In genomic region chr19:42266105-42266504, GRCh38 we compare ENCODE assay signal across 5 cellular contexts. TPM values are rescaled to one million over a fixed set of nuclear protein-coding genes. Genes with fewer than 3 reads are reported as not detected.
DNase-seq lines count a peak whose midpoint lies in the region; ATAC-seq, FAIRE-seq and TF ChIP-seq lines count a peak whose summit lies in the region.
"Not testable (repeated sequence)": the region's sequence is repeated elsewhere in the genome, so short reads cannot be mapped to it uniquely, and the experiment has no call there.

No MANE protein-coding gene starts in this region.

- peaks cover 15% of the 10 kb centered on the region for H3K27me3 Mint-ChIP-seq in H9 (ENCODE audit: low read depth)
- not testable (repeated sequence) for H3K27me3 Mint-ChIP-seq in nephron (ENCODE audit: low read depth)

- H3K18ac ChIP-seq in H9 (ENCODE audit: insufficient read length, low read depth, low read length) = not testable (repeated sequence)

- not testable (repeated sequence) for H3K23me2 ChIP-seq in H9 (ENCODE audit: insufficient read length, low read depth, low read length, poor library complexity, severe bottlenecking)

- TF ChIP-seq POLR2A in K562 (conservative IDR thresholded peaks at IDR 0.05) = not testable (repeated sequence)

- H3K4me2 ChIP-seq in H9 (ENCODE audit: insufficient read depth, insufficient read length, low read length); K562 (ENCODE audit: insufficient read depth, low read length): not testable (repeated sequence)

- H3K79me2 ChIP-seq in H9 (ENCODE audit: insufficient read depth, low read length) = not testable (repeated sequence)
- peaks cover 18% of the 10 kb centered on the region for H3K79me2 ChIP-seq in K562 (ENCODE audit: control insufficient read depth, insufficient read depth, low read length)

- DNase-seq in H9; RWPE1 (ENCODE audit: low spot score); K562 (ENCODE audit: extremely low read depth in 1 of 4, low spot score in 3 of 4): not testable (repeated sequence)
- DNase-seq in superior temporal gyrus (ENCODE audit: extremely low spot score) = peak; percentile 3

- CTCF ChIA-PET in RWPE1 (lab: Yijun Ruan, JAX) = interaction anchor here (0.7 kb wide), 1 partner anchor 165 kb away, joined by 4 read pairs; no protein-coding TSS in a partner anchor
- CTCF ChIA-PET in K562 (lab: Yijun Ruan, JAX; ENCODE audit: low intra/inter-chr PET ratio) = not testable (repeated sequence)

- not testable (repeated sequence) for TF ChIP-seq EP300 in K562 (IDR thresholded peaks at IDR 0.05; ENCODE audit: low read length)

- not testable (repeated sequence) for H3K36me3 ChIP-seq in K562 (ENCODE audit: control insufficient read depth, insufficient read depth, low read length)

- POLR2A ChIA-PET in RWPE1 (lab: Yijun Ruan, JAX; ENCODE audit: low non-redundant PET); K562 (lab: Yijun Ruan, JAX): not testable (repeated sequence)

- FAIRE-seq in K562 (lab: Jason Lieb, UNC) = not testable (repeated sequence)

- not testable (repeated sequence) for H3T11ph ChIP-seq in H9 (ENCODE audit: low read length)

- H3K14ac ChIP-seq in H9 (ENCODE audit: insufficient read depth, low read length) = not testable (repeated sequence)

- not testable (repeated sequence) for BruUV-seq in K562 (replicated peaks; lab: Mats Ljungman, UMichigan)

- not testable (repeated sequence) for H3K79me1 ChIP-seq in H9 (ENCODE audit: insufficient read depth, low read depth, low read length, poor library complexity, severe bottlenecking)

- not testable (repeated sequence) for H3K27ac ChIP-seq in H9 (ENCODE audit: insufficient read length, low read depth, low read length); K562 (ENCODE audit: extremely low read depth, low read depth, low read length)
- H3K27ac ChIP-seq in RWPE1 = peak overlapping the region; percentile 100

- not testable (repeated sequence) for H2AK5ac ChIP-seq in H9 (ENCODE audit: insufficient read length, low read length)

- not testable (repeated sequence) for H2BK120ac ChIP-seq in H9 (ENCODE audit: low read depth, low read length, poor library complexity, severe bottlenecking)

- not testable (repeated sequence) for H3K4me1 ChIP-seq in H9 (ENCODE audit: insufficient read depth, low read length)
- peaks cover 14 to 30% of the 10 kb centered on the region in 2 experiments for H3K4me1 ChIP-seq in K562 (replicated peaks in 1 of 2; ENCODE audit: control insufficient read depth in 2 of 2, insufficient read depth in 2 of 2, low read length in 2 of 2)

- no CpG with 5 or more reads among the region's 4 CpGs for WGBS in H9 (ENCODE audit: extremely low coverage, insufficient read length, low lambda C conversion rate)
- WGBS in K562 (ENCODE audit: insufficient coverage, low coverage, missing lambda C conversion rate) = 63% methylated on average over 4 of the region's 4 CpGs

- H2BK15ac ChIP-seq in H9 (ENCODE audit: low read depth, low read length) = peak overlapping the region; percentile 12; the same call in 1 of the 2 replicates

- in situ Hi-C loops in K562 (cut with MboI) = not testable (repeated sequence)

- H2AFZ ChIP-seq in H9 (ENCODE audit: low read length) = not testable (repeated sequence)
- peak overlapping the region; percentile 22 for H2AFZ ChIP-seq in K562 (ENCODE audit: low read depth, low read length)

- H3K4me3 ChIP-seq in K562 = not testable (repeated sequence)

- not testable (repeated sequence) for H3K36me3 Mint-ChIP-seq in H9 (ENCODE audit: insufficient read depth in 1 of 3, low read depth in 3 of 3); nephron (ENCODE audit: low read depth)

- not testable (repeated sequence) for H4K20me1 ChIP-seq in H9 (ENCODE audit: control insufficient read depth, insufficient read depth, insufficient read length); K562 (replicated peaks; ENCODE audit: control insufficient read depth, insufficient read depth, low read length)

- H4K8ac ChIP-seq in H9 (replicated peaks; ENCODE audit: insufficient read length, low read depth, low read length) = peak overlapping the region; percentile 38

- H3K9me3 ChIP-seq in H9 (ENCODE audit: control insufficient read depth, low read depth, low read length); K562 (replicated peaks; ENCODE audit: control insufficient read depth, insufficient read depth, low read depth, low read length): not testable (repeated sequence)

- intact Hi-C loops in K562 (cut with micrococcal nuclease) = not testable (repeated sequence)

- H4K91ac ChIP-seq in H9 (ENCODE audit: insufficient read length, low read depth, low read length) = not testable (repeated sequence)

- H3K56ac ChIP-seq in H9 (ENCODE audit: insufficient read length, low read depth, low read length) = not testable (repeated sequence)

- not testable (repeated sequence) for H4K5ac ChIP-seq in H9 (ENCODE audit: insufficient read length, low read depth, low read length)

- H3K27ac Mint-ChIP-seq in H9 = not testable (repeated sequence)
- H3K27ac Mint-ChIP-seq in nephron = peak overlapping the region in 1 of 3 experiments; percentile 4

- H3K4me1 Mint-ChIP-seq in H9 (peaks cover 20 to 23% of the 10 kb centered on the region in 2 experiments), nephron (peaks cover 21% of the 10 kb centered on the region)

- not testable (repeated sequence) for ATAC-seq in K562

- not testable (repeated sequence) for H2BK20ac ChIP-seq in H9 (ENCODE audit: low read depth, low read length, poor library complexity, severe bottlenecking)

- TF ChIP-seq CTCF in H9 (conservative IDR thresholded peaks at IDR 0.05); RWPE1 (conservative IDR thresholded peaks at IDR 0.05; ENCODE audit: low read depth); K562 (IDR thresholded peaks at IDR 0.05 in 2 of 3, conservative IDR thresholded peaks at IDR 0.05 in 1 of 3; ENCODE audit: insufficient read depth in 2 of 3, low read depth in 1 of 3, low read length in 3 of 3); nephron (IDR thresholded peaks at IDR 0.05; ENCODE audit: unreplicated experiment in 3 of 3): not testable (repeated sequence)

- TF ChIP-seq RAD21 in K562 (CRISPR knock-in tag; conservative IDR thresholded peaks at IDR 0.05 in 1 of 2, IDR thresholded peaks at IDR 0.05 in 1 of 2) = not testable (repeated sequence)

- not testable (repeated sequence) for H3K23ac ChIP-seq in H9 (ENCODE audit: insufficient read length, low read depth, low read length)

- not testable (repeated sequence) for H3K9ac ChIP-seq in H9 (ENCODE audit: extremely low read depth, insufficient read length, low read length); K562 (ENCODE audit: insufficient read depth in 1 of 2, low read depth in 2 of 2, low read length in 2 of 2)

- H2BK5ac ChIP-seq in H9 (ENCODE audit: insufficient read length, low read length) = not testable (repeated sequence)

- H3K4me3 Mint-ChIP-seq in H9 = not testable (repeated sequence)
- H3K4me3 Mint-ChIP-seq in nephron = peak overlapping the region in 2 of 3 experiments; percentile 9 to 31

- H3K9me1 ChIP-seq in K562 (ENCODE audit: control insufficient read depth, insufficient read depth, low read length) = not testable (repeated sequence)

- H3K9me3 Mint-ChIP-seq in H9, nephron: not testable (repeated sequence)

- not testable (repeated sequence) for H3K27me3 ChIP-seq in H9 (ENCODE audit: insufficient read depth, low read length); K562 (ENCODE audit: control insufficient read depth in 2 of 2, insufficient read depth in 2 of 2, low read length in 2 of 2)

- H2BK12ac ChIP-seq in H9 (ENCODE audit: insufficient read length, low read depth, low read length) = not testable (repeated sequence)

- H3K4ac ChIP-seq in H9 (ENCODE audit: low read depth, low read length) = not testable (repeated sequence)

RNA-seq across cellular contexts. Expression of gene CIC, which starts 2.9 kb away (rescaled TPM):
- total RNA-seq in H9 (2021) (54.0 and 56.0 TPM in 2 replicates), K562 (2014; rRNA removed) (13.6 and 13.7 TPM in 2 replicates), K562 (2014; rRNA removed; fragmentation: Illumina TruSeq; extraction: Trizol) (1.5 and 2.2 TPM in 2 replicates), K562 (2015; rRNA removed; fragmentation: Illumina TruSeq; extraction: Trizol) (8.6 and 8.7 TPM in 2 replicates), K562 (2021) (37.6 and 44.7 TPM in 2 replicates)
- total RNA-seq in K562 (2011; cell fraction: chromatin; rRNA removed; ENCODE audit: low replicate concordance) = 24.1 and 86.8 TPM in 2 replicates
- total RNA-seq in K562 (2011; cell fraction: nucleolus; rRNA removed) = 64.6 and 65.9 TPM in 2 replicates
- 39.3 and 41.3 TPM in 2 replicates for total RNA-seq in K562 (2011; cell fraction: nucleoplasm; rRNA removed)
- polyA plus RNA-seq in K562 (2011; rRNA removed) (3.0 and 5.8 TPM in 2 replicates), K562 (2014; fragmentation: Illumina TruSeq; extraction: Trizol) (12.0 and 21.5 TPM in 2 replicates), K562 (2014; fragmentation: Nextera tagmentation; extraction: Ambion mirVana) (under 1 TPM; 0.07 to 0.13 TPM), K562 (2014; rRNA removed) (18.9 and 19.9 TPM in 2 replicates)
- polyA plus RNA-seq in K562 (2011; cell fraction: cytosol; rRNA removed) = 4.3 and 10.0 TPM in 2 replicates
- polyA plus RNA-seq in K562 (2011; cell fraction: nucleus; rRNA removed) = 37.3 and 64.7 TPM in 2 replicates
- 24.4 and 27.9 TPM in 2 replicates for polyA plus RNA-seq in K562 (2012)
- polyA minus RNA-seq in K562 (2011; rRNA and poly(A)+ RNA removed) = 1.8 and 2.4 TPM in 2 replicates
- 12.8 and 21.3 TPM in 2 replicates for polyA minus RNA-seq in K562 (2011; cell fraction: cytosol; rRNA and poly(A)+ RNA removed)
- 14.4 and 16.6 TPM in 2 replicates for polyA minus RNA-seq in K562 (2011; cell fraction: nucleus; rRNA and poly(A)+ RNA removed)

RNA-seq across cellular contexts. Expression of gene ERF, which starts 11.2 kb away (rescaled TPM):
- total RNA-seq in H9 (2021) = 120 and 126 TPM in 2 replicates
- 105 and 266 TPM in 2 replicates for total RNA-seq in K562 (2011; cell fraction: chromatin; rRNA removed; ENCODE audit: low replicate concordance)
- total RNA-seq in K562 (2011; cell fraction: nucleolus; rRNA removed) = 150 and 152 TPM in 2 replicates
- 89.4 and 93.6 TPM in 2 replicates for total RNA-seq in K562 (2011; cell fraction: nucleoplasm; rRNA removed)
- 27.1 and 29.8 TPM in 2 replicates for total RNA-seq in K562 (2014; rRNA removed)
- total RNA-seq in K562 (2014; rRNA removed; fragmentation: Illumina TruSeq; extraction: Trizol) = 19.0 and 20.0 TPM in 2 replicates
- 26.5 and 30.0 TPM in 2 replicates for total RNA-seq in K562 (2015; rRNA removed; fragmentation: Illumina TruSeq; extraction: Trizol)
- total RNA-seq in K562 (2021) = 72.7 and 75.4 TPM in 2 replicates
- 27.0 and 41.5 TPM in 2 replicates for polyA plus RNA-seq in K562 (2011; rRNA removed)
- polyA plus RNA-seq in K562 (2011; cell fraction: cytosol; rRNA removed) = 33.1 and 53.6 TPM in 2 replicates
- 142 and 197 TPM in 2 replicates for polyA plus RNA-seq in K562 (2011; cell fraction: nucleus; rRNA removed)
- 34.3 and 44.0 TPM in 2 replicates for polyA plus RNA-seq in K562 (2012)
- 28.9 and 45.7 TPM in 2 replicates for polyA plus RNA-seq in K562 (2014; fragmentation: Illumina TruSeq; extraction: Trizol)
- under 1 TPM; 0.03 to 0.13 TPM for polyA plus RNA-seq in K562 (2014; fragmentation: Nextera tagmentation; extraction: Ambion mirVana)
- polyA plus RNA-seq in K562 (2014; rRNA removed) = 54.9 and 62.2 TPM in 2 replicates
- polyA minus RNA-seq in K562 (2011; rRNA and poly(A)+ RNA removed) = 16.2 and 21.5 TPM in 2 replicates
- polyA minus RNA-seq in K562 (2011; cell fraction: cytosol; rRNA and poly(A)+ RNA removed) = 31.7 and 33.0 TPM in 2 replicates
- polyA minus RNA-seq in K562 (2011; cell fraction: nucleus; rRNA and poly(A)+ RNA removed) = 30.3 and 43.7 TPM in 2 replicates

RNA-seq across cellular contexts. Expression of gene GSK3A, which starts 23.7 kb away (rescaled TPM):
- 52.4 and 53.7 TPM in 2 replicates for total RNA-seq in H9 (2021)
- total RNA-seq in K562 (2011; cell fraction: chromatin; rRNA removed; ENCODE audit: low replicate concordance) = 22.4 and 48.7 TPM in 2 replicates
- 25.8 and 28.0 TPM in 2 replicates for total RNA-seq in K562 (2011; cell fraction: nucleolus; rRNA removed)
- 24.6 and 32.8 TPM in 2 replicates for total RNA-seq in K562 (2011; cell fraction: nucleoplasm; rRNA removed)
- 22.7 and 25.2 TPM in 2 replicates for total RNA-seq in K562 (2014; rRNA removed)
- total RNA-seq in K562 (2014; rRNA removed; fragmentation: Illumina TruSeq; extraction: Trizol) = 16.6 and 21.4 TPM in 2 replicates
- total RNA-seq in K562 (2015; rRNA removed; fragmentation: Illumina TruSeq; extraction: Trizol) = 31.4 and 33.3 TPM in 2 replicates
- total RNA-seq in K562 (2021) = 54.9 and 56.0 TPM in 2 replicates
- polyA plus RNA-seq in K562 (2011; rRNA removed) = 49.3 and 61.9 TPM in 2 replicates
- 72.0 and 94.0 TPM in 2 replicates for polyA plus RNA-seq in K562 (2011; cell fraction: cytosol; rRNA removed)
- 46.6 and 64.9 TPM in 2 replicates for polyA plus RNA-seq in K562 (2011; cell fraction: nucleus; rRNA removed)
- polyA plus RNA-seq in K562 (2012) = 48.3 and 56.6 TPM in 2 replicates
- polyA plus RNA-seq in K562 (2014; fragmentation: Illumina TruSeq; extraction: Trizol) = 90.0 and 90.7 TPM in 2 replicates
- polyA plus RNA-seq in K562 (2014; fragmentation: Nextera tagmentation; extraction: Ambion mirVana) = under 1 TPM; 0.62 to 0.89 TPM
- 54.2 and 55.4 TPM in 2 replicates for polyA plus RNA-seq in K562 (2014; rRNA removed)
- 18.3 and 32.8 TPM in 2 replicates for polyA minus RNA-seq in K562 (2011; rRNA and poly(A)+ RNA removed)
- polyA minus RNA-seq in K562 (2011; cell fraction: cytosol; rRNA and poly(A)+ RNA removed) = 31.4 and 33.4 TPM in 2 replicates
- 7.9 and 9.6 TPM in 2 replicates for polyA minus RNA-seq in K562 (2011; cell fraction: nucleus; rRNA and poly(A)+ RNA removed)

RNA-seq across cellular contexts. Expression of gene PRR19, which starts 35.8 kb away (rescaled TPM):
- 2.9 and 3.2 TPM in 2 replicates for total RNA-seq in H9 (2021)
- 0.30 and 0.67 TPM in 2 replicates for total RNA-seq in K562 (2011; cell fraction: chromatin; rRNA removed; ENCODE audit: low replicate concordance)
- 0.39 and 0.83 TPM in 2 replicates for total RNA-seq in K562 (2011; cell fraction: nucleolus; rRNA removed)
- 0.76 and 0.81 TPM in 2 replicates for total RNA-seq in K562 (2011; cell fraction: nucleoplasm; rRNA removed)
- total RNA-seq in K562 (2014; rRNA removed) = 0.54 and 1.1 TPM in 2 replicates
- total RNA-seq in K562 (2014; rRNA removed; fragmentation: Illumina TruSeq; extraction: Trizol) = 0.11 and 0.32 TPM in 2 replicates
- 0.94 and 1.1 TPM in 2 replicates for total RNA-seq in K562 (2015; rRNA removed; fragmentation: Illumina TruSeq; extraction: Trizol)
- 1.6 and 1.8 TPM in 2 replicates for total RNA-seq in K562 (2021)
- polyA plus RNA-seq in K562 (2011; rRNA removed) = 0.24 and 0.34 TPM in 2 replicates
- 0.41 and 2.0 TPM in 2 replicates for polyA plus RNA-seq in K562 (2011; cell fraction: cytosol; rRNA removed)
- polyA plus RNA-seq in K562 (2011; cell fraction: nucleus; rRNA removed) = 0.21 and 0.77 TPM in 2 replicates
- 1.4 and 1.7 TPM in 2 replicates for polyA plus RNA-seq in K562 (2012)
- polyA plus RNA-seq in K562 (2014; fragmentation: Illumina TruSeq; extraction: Trizol) = 1.0 and 1.9 TPM in 2 replicates
- polyA plus RNA-seq in K562 (2014; fragmentation: Nextera tagmentation; extraction: Ambion mirVana) = under 1 TPM; 0.10 to 0.18 TPM
- 0.73 and 1.6 TPM in 2 replicates for polyA plus RNA-seq in K562 (2014; rRNA removed)
- 0.15 and 0.32 TPM in 2 replicates for polyA minus RNA-seq in K562 (2011; rRNA and poly(A)+ RNA removed)
- 1.2 TPM in 1 of 2 replicates, not detected in the other for polyA minus RNA-seq in K562 (2011; cell fraction: cytosol; rRNA and poly(A)+ RNA removed)
- polyA minus RNA-seq in K562 (2011; cell fraction: nucleus; rRNA and poly(A)+ RNA removed) = 0.40 TPM in 1 of 2 replicates, not detected in the other

RNA-seq across cellular contexts. Expression of gene PAFAH1B3, which starts 36.3 kb away (rescaled TPM):
- total RNA-seq in H9 (2021) (109 and 113 TPM in 2 replicates), K562 (2014; rRNA removed) (114 and 146 TPM in 2 replicates), K562 (2014; rRNA removed; fragmentation: Illumina TruSeq; extraction: Trizol) (28.7 and 48.0 TPM in 2 replicates), K562 (2015; rRNA removed; fragmentation: Illumina TruSeq; extraction: Trizol) (78.9 and 81.0 TPM in 2 replicates), K562 (2021) (130 and 138 TPM in 2 replicates)
- total RNA-seq in K562 (2011; cell fraction: chromatin; rRNA removed; ENCODE audit: low replicate concordance) = 3.9 and 24.8 TPM in 2 replicates
- total RNA-seq in K562 (2011; cell fraction: nucleolus; rRNA removed) = 45.0 and 47.0 TPM in 2 replicates
- 16.6 and 17.6 TPM in 2 replicates for total RNA-seq in K562 (2011; cell fraction: nucleoplasm; rRNA removed)
- polyA plus RNA-seq in K562 (2011; rRNA removed) (27.5 and 40.8 TPM in 2 replicates), K562 (2014; fragmentation: Illumina TruSeq; extraction: Trizol) (96.7 and 113 TPM in 2 replicates), K562 (2014; fragmentation: Nextera tagmentation; extraction: Ambion mirVana) (10 to 100 TPM; 10.5 to 23.5 TPM), K562 (2014; rRNA removed) (79.6 and 80.6 TPM in 2 replicates)
- 71.5 and 165 TPM in 2 replicates for polyA plus RNA-seq in K562 (2011; cell fraction: cytosol; rRNA removed)
- polyA plus RNA-seq in K562 (2011; cell fraction: nucleus; rRNA removed) = 47.4 and 73.9 TPM in 2 replicates
- polyA plus RNA-seq in K562 (2012) = 83.4 and 102 TPM in 2 replicates
- polyA minus RNA-seq in K562 (2011; rRNA and poly(A)+ RNA removed) = 20.7 and 34.8 TPM in 2 replicates
- polyA minus RNA-seq in K562 (2011; cell fraction: cytosol; rRNA and poly(A)+ RNA removed) = 70.3 and 71.1 TPM in 2 replicates
- 16.8 and 18.9 TPM in 2 replicates for polyA minus RNA-seq in K562 (2011; cell fraction: nucleus; rRNA and poly(A)+ RNA removed)
